ENCODE assay signal across 11 cellular contexts in the genomic region with DNA sequence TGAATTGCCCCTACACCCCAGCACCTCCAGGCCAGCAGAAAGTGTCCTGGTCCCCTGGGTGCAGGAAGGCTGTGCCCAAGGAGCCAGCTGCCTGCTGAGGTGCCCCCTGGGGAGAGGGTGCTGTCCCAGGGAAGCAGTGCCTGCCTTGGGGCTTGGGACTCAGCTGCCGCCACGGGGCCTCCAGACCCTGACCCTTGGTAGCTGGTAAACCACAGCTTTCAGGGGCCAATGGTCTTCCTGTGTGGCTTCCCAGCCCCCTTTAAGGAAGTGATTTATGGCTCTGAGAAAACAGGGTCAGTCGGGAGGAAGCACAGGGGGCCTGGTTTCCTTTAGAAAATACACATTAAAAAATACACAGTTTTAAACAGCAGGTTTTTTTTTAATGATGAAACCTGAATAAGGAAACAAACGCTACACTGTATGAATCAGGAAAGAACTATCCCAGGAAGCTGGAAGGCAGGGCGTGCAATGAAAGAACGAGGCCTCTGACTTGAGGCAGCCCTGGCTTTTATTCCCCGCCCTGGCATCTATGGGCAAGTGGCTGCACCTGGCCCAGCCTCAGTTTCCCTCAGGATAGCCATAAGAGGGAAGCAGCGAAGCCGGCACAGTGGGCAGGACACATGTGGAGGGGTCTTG. TPM values are rescaled to one million over a fixed set of nuclear protein-coding genes. Genes with fewer than 3 reads are reported as not detected.
A peak's percentile ranks its signal among the peaks of the same experiment; 100 is the strongest.
DNase-seq lines count a peak whose midpoint lies in the region; ATAC-seq and TF ChIP-seq lines count a peak whose summit lies in the region.
"Had no signal": no experiment of that assay in that cellular context is flagged by ENCODE, and none has a peak within 500 bp of the region (broad histone marks: within the 10 kb centered on the region; RNA-seq: fewer than 3 reads in every experiment).

No MANE protein-coding gene starts in this region.

- peaks cover 46% of the 10 kb centered on the region for H3K4me1 ChIP-seq in fibroblast of lung (ENCODE audit: control insufficient read depth, extremely low read depth, insufficient read depth, low read length)
- peaks cover 50% of the 10 kb centered on the region for H3K4me1 ChIP-seq in psoas muscle
- peaks cover 66% of the 10 kb centered on the region for H3K4me1 ChIP-seq in suprapubic skin
- H3K4me1 ChIP-seq: colonic mucosa had no signal

- H3K4me2 ChIP-seq in fibroblast of lung (ENCODE audit: extremely low read depth, insufficient read depth, low read length): peak overlapping the region; percentile 49

- H3K27me3 ChIP-seq in fibroblast of lung (ENCODE audit: control insufficient read depth, insufficient read depth, low read length): no peaks in the 10 kb centered on the region
- H3K27me3 ChIP-seq in psoas muscle (ENCODE audit: insufficient read depth in 3 of 3, low read length in 2 of 3): no peaks in the 10 kb centered on the region
- peaks cover 19% of the 10 kb centered on the region for H3K27me3 ChIP-seq in suprapubic skin
- H3K27me3 ChIP-seq: colonic mucosa had no signal

- no peak for TF ChIP-seq EP300 in suprapubic skin (IDR thresholded peaks at IDR 0.05)

- H3K9ac ChIP-seq in SK-N-MC (ENCODE audit: insufficient read length): no peak overlapping the region
- peak overlapping the region; percentile 33 for H3K9ac ChIP-seq in fibroblast of lung (ENCODE audit: insufficient read depth, low read length)

- no peaks in the 10 kb centered on the region for H3K9me3 ChIP-seq in SK-N-MC (ENCODE audit: low read depth, low read length)
- H3K9me3 ChIP-seq in fibroblast of lung (ENCODE audit: control insufficient read depth, insufficient read depth, low read depth, low read length): no peaks in the 10 kb centered on the region
- no peaks in the 10 kb centered on the region for H3K9me3 ChIP-seq in psoas muscle
- H3K9me3 ChIP-seq in suprapubic skin: no peaks in the 10 kb centered on the region
- H3K9me3 ChIP-seq: colonic mucosa had no signal

- no peak for TF ChIP-seq POLR2A in suprapubic skin (IDR thresholded peaks at IDR 0.05)

- H3K4me3 ChIP-seq in SK-N-MC: 0 out of 2 replicates have a peak overlapping the region, but pooled peaks have one; percentile 18
- H3K4me3 ChIP-seq in fibroblast of lung (replicated peaks in 1 of 4; ENCODE audit: control extremely low read depth in 1 of 4, insufficient read depth in 1 of 4, low read depth in 3 of 4, low read length in 4 of 4): no peak overlapping the region
- no peak overlapping the region for H3K4me3 ChIP-seq in psoas muscle
- no peak overlapping the region for H3K4me3 ChIP-seq in suprapubic skin
- H3K4me3 ChIP-seq: colonic mucosa had no signal

- no peaks in the 10 kb centered on the region for H3K36me3 ChIP-seq in SK-N-MC (ENCODE audit: insufficient read depth, low read length)
- no peaks in the 10 kb centered on the region for H3K36me3 ChIP-seq in fibroblast of lung (ENCODE audit: control insufficient read depth, insufficient read depth, low read length)
- H3K36me3 ChIP-seq in psoas muscle (ENCODE audit: insufficient read depth in 1 of 2, low read depth in 1 of 2): no peaks in the 10 kb centered on the region
- H3K36me3 ChIP-seq in suprapubic skin: no peaks in the 10 kb centered on the region
- H3K36me3 ChIP-seq: colonic mucosa had no signal

- TF ChIP-seq CTCF in fibroblast of lung (conservative IDR thresholded peaks at IDR 0.05 in 1 of 2, IDR thresholded peaks at IDR 0.05 in 1 of 2; ENCODE audit: low read depth in 1 of 2, low read length in 2 of 2) (no peak), psoas muscle (IDR thresholded peaks at IDR 0.05) (no peak), suprapubic skin (IDR thresholded peaks at IDR 0.05) (no peak), GM10266 (IDR thresholded peaks at IDR 0.05; ENCODE audit: control insufficient read depth, insufficient read depth, low read depth, missing control alignments) (no peak)

- 51 to 62% (median 52%) methylated on average over 9 of the region's 9 CpGs for WGBS in psoas muscle, 3 donors
- 25% methylated on average over 9 of the region's 9 CpGs for WGBS in suprapubic skin

- intact Hi-C loops in psoas muscle (cut with DNase I): no loop called here

- H3K79me2 ChIP-seq in fibroblast of lung (ENCODE audit: control insufficient read depth, insufficient read depth, low read length): no peaks in the 10 kb centered on the region

- H4K20me1 ChIP-seq in fibroblast of lung (ENCODE audit: control insufficient read depth, extremely low read depth, insufficient read depth, low read length): no peaks in the 10 kb centered on the region

- no peak overlapping the region for H2AFZ ChIP-seq in fibroblast of lung (ENCODE audit: low read length)

- DNase-seq in EL: peak; percentile 83
- no peak for DNase-seq in SK-N-MC (ENCODE audit: low read depth, low spot score)
- peak; percentile 69 to 81 for DNase-seq in fibroblast of lung (ENCODE audit: low read depth in 2 of 2)
- DNase-seq in psoas muscle: no peak
- no peak for DNase-seq in suprapubic skin (ENCODE audit: low spot score in 2 of 2)
- DNase-seq in GM10266 (ENCODE audit: extremely low spot score): no peak
- DNase-seq in NCI-H2227 treated with DMSO at 0.1 percent for 48 hours (lab: John Stamatoyannopoulos, UW): no peak
- DNase-seq: colonic mucosa, DMS79 treated with DMSO at 0.1 percent for 48 hours, naive B cell had no signal

- H3K27ac ChIP-seq in SK-N-MC (peak overlapping the region; percentile 57), fibroblast of lung (ENCODE audit: insufficient read depth, low read length) (peak overlapping the region; percentile 80), psoas muscle (peak overlapping the region; percentile 6), suprapubic skin (no peak overlapping the region)
- H3K27ac ChIP-seq: colonic mucosa had no signal

- ATAC-seq in psoas muscle (no peak), HG03175 (IDR thresholded peaks at IDR 0.05; ENCODE audit: unreplicated experiment) (no peak)

RNA-seq across cellular contexts. Expression of gene EML1, which starts 40.6 kb away (rescaled TPM):
- total RNA-seq in fibroblast of lung: 36.2 and 74.5 TPM in 2 replicates
- polyA plus RNA-seq in fibroblast of lung: 22.4 and 25.5 TPM in 2 replicates
- polyA plus RNA-seq in fibroblast of lung (2012): 21.6 and 24.6 TPM in 2 replicates
- 33.5 and 66.1 TPM in 2 replicates for polyA minus RNA-seq in fibroblast of lung (ENCODE audit: low replicate concordance)
- total RNA-seq in psoas muscle: 10 to 100 TPM in 2 of 4 donors, 1 to 10 TPM in 2; 6.9 to 40.4 (median 11.5) TPM
- 10 to 100 TPM in 1 of 3 donors, 1 to 10 TPM in 2; 3.1 to 11.2 (median 3.4) TPM for polyA plus RNA-seq in psoas muscle
- total RNA-seq in suprapubic skin: 10 to 100 TPM in 3 of 4 donors, 1 to 10 TPM in 1; 9.6 to 17.6 (median 15.4) TPM

Comparison
In these comparisons a context has a peak if more than half of its experiments do, and no peak if none do; other contexts are left out.
1. DNase-seq: peak in EL (single experiment) and fibroblast of lung (2 of 2); none in SK-N-MC (single experiment), psoas muscle (0 of 2), suprapubic skin (0 of 2), GM10266 (single experiment) and NCI-H2227 treated with DMSO at 0.1 percent for 48 hours (single experiment).